Comparison of ENCODE assay signal across 20 cellular contexts in the genomic region with DNA sequence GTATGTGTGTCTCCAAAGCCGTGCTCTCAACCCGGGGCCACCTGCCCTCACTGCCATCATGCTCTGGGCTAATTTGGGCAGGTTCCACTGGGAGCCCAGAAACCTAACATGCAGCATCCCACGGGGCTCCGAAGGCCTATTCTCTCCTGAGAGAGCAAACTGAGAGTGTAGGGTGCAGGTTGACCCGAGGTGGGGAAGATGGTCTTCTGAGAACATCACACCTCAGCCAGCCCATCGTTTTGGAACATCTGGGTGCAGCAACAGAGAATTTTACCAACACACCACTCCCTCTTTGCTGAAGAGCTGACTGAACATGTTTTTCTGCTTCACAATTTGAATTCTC.
"Had no signal": no experiment of that assay in that cellular context is flagged by ENCODE, and none has a peak within 500 bp of the region (broad histone marks: within the 10 kb centered on the region; RNA-seq: fewer than 3 reads in every experiment).

No MANE protein-coding gene starts in this region.

- H3K4me3 ChIP-seq: colonic mucosa, dorsolateral prefrontal cortex, esophagus squamous epithelium, gastrocnemius medialis, heart right ventricle, left lung, lower lobe of right lung, mucosa of descending colon had no signal

- H3K9me3 Mint-ChIP-seq: mesothelial cell of epicardium had no signal

- H3K36me3 Mint-ChIP-seq: mesothelial cell of epicardium, naive B cell had no signal

- H3K9me3 ChIP-seq: colonic mucosa, esophagus squamous epithelium, gastrocnemius medialis, left lung, lower lobe of right lung, mucosa of descending colon had no signal

- H3K4me1 ChIP-seq: colonic mucosa, esophagus squamous epithelium, gastrocnemius medialis, heart right ventricle, left lung, lower lobe of right lung had no signal

- H3K4me3 Mint-ChIP-seq: mesothelial cell of epicardium, naive B cell had no signal

- DNase-seq: colonic mucosa; dermis blood vessel endothelial cell; dorsolateral prefrontal cortex; effector memory CD4-positive, alpha-beta T cell; esophagus squamous epithelium; foreskin fibroblast; foreskin melanocyte; gastrocnemius medialis; glutamatergic neuron; head of caudate nucleus; heart right ventricle; hippocampal formation; left cardiac atrium; left lung; left ventricle myocardium superior; lower lobe of right lung; mesenchymal stem cell; mucosa of descending colon; naive B cell had no signal

- H3K27ac ChIP-seq: colonic mucosa, dorsolateral prefrontal cortex, esophagus squamous epithelium, gastrocnemius medialis, heart right ventricle, left lung, lower lobe of right lung had no signal

- H3K36me3 ChIP-seq: colonic mucosa, esophagus squamous epithelium, gastrocnemius medialis, heart right ventricle, left lung, lower lobe of right lung had no signal

- H3K27ac Mint-ChIP-seq: mesothelial cell of epicardium, naive B cell had no signal

- H3K27me3 ChIP-seq: colonic mucosa, gastrocnemius medialis, heart right ventricle had no signal

- H3K4me1 Mint-ChIP-seq: naive B cell had no signal
